ENCODE assay signal across 11 cellular contexts in the genomic region with DNA sequence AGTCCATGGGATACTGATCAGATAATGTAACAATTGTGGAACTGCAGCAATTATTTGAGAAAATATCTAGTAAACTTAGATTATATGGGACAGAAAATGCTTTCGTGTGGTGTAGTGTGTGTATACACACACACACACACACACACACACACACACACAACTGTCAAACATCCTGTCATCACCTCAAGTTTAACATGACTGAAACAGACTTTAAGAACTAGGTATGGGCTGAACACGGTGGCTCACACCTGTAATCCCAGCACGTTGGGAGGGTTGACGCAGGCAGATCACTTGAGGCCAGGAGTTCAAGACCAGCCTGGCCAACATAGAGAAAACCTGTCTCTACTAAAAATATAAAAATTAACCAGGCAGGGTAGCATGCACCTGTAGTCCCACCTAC. TPM values are rescaled to one million over a fixed set of nuclear protein-coding genes. Genes with fewer than 3 reads are reported as not detected.
A peak's percentile ranks its signal among the peaks of the same experiment; 100 is the strongest.
DNase-seq lines count a peak whose midpoint lies in the region; ATAC-seq and TF ChIP-seq lines count a peak whose summit lies in the region.
"Had no signal": no experiment of that assay in that cellular context is flagged by ENCODE, and none has a peak within 500 bp of the region (broad histone marks: within the 10 kb centered on the region; RNA-seq: fewer than 3 reads in every experiment).

No MANE protein-coding gene starts in this region.

- intact Hi-C loops in CD14-positive monocyte (cut with micrococcal nuclease) = loop anchor here in 1 of 2 donors (10.0 kb wide), 1 partner anchor 47 kb away; no protein-coding TSS in a partner anchor

- H3K36me3 Mint-ChIP-seq in CD14-positive monocyte = peaks cover 27% of the 10 kb centered on the region in 2 donors
- H3K36me3 Mint-ChIP-seq in IgD-negative memory B cell = peaks cover 4% of the 10 kb centered on the region
- H3K36me3 Mint-ChIP-seq in activated naive CD4-positive, alpha-beta T cell treated with anti-CD3 and anti-CD28 coated beads, Interleukin-2, amount 50 U/mL, for 24 hours = peaks cover 14% of the 10 kb centered on the region
- H3K36me3 Mint-ChIP-seq in naive B cell = peaks cover 0 to 6% of the 10 kb centered on the region in 2 donors

- H3K27me3 Mint-ChIP-seq in CD14-positive monocyte (ENCODE audit: low read depth in 3 of 3) = no peaks in the 10 kb centered on the region
- H3K27me3 Mint-ChIP-seq in IgD-negative memory B cell = no peaks in the 10 kb centered on the region
- H3K27me3 Mint-ChIP-seq in activated naive CD4-positive, alpha-beta T cell treated with anti-CD3 and anti-CD28 coated beads, Interleukin-2, amount 50 U/mL, for 24 hours = no peaks in the 10 kb centered on the region
- H3K27me3 Mint-ChIP-seq in naive B cell = no peaks in the 10 kb centered on the region

- H3K4me1 Mint-ChIP-seq in CD14-positive monocyte (peaks cover 21% of the 10 kb centered on the region), IgD-negative memory B cell (peaks cover 13 to 21% (median 19%) of the 10 kb centered on the region in 3 donors), naive B cell (peaks cover 30 to 34% (median 31%) of the 10 kb centered on the region in 3 donors)
- H3K4me1 Mint-ChIP-seq in activated naive CD4-positive, alpha-beta T cell treated with anti-CD3 and anti-CD28 coated beads, Interleukin-2, amount 50 U/mL, for 24 hours = peaks cover 36% of the 10 kb centered on the region

- no peak for TF ChIP-seq CTCF in CD14-positive monocyte (IDR thresholded peaks at IDR 0.05)

- H3K9me3 Mint-ChIP-seq in CD14-positive monocyte (peaks cover 0 to 2% (median 0%) of the 10 kb centered on the region in 7 donors), IgD-negative memory B cell (no peaks in the 10 kb centered on the region), naive B cell (no peaks in the 10 kb centered on the region)
- H3K9me3 Mint-ChIP-seq in activated naive CD4-positive, alpha-beta T cell treated with anti-CD3 and anti-CD28 coated beads, Interleukin-2, amount 50 U/mL, for 24 hours = no peaks in the 10 kb centered on the region

- DNase-seq in CD14-positive monocyte (ENCODE audit: low spot score) = no peak
- DNase-seq in naive B cell = no peak
- DNase-seq in NCI-H1048 (lab: John Stamatoyannopoulos, UW) = no peak
- DNase-seq: NCI-H446 treated with DMSO at 0.1 percent for 48 hours, SHP77 treated with DMSO at 0.1 percent for 48 hours had no signal

- H3K4me3 Mint-ChIP-seq in CD14-positive monocyte (peak overlapping the region in 1 of 2 donors; percentile 48), IgD-negative memory B cell (peak overlapping the region; percentile 93 to 95 (median 94)), naive B cell (peak overlapping the region; percentile 78 to 93 (median 88))
- peak overlapping the region; percentile 92 for H3K4me3 Mint-ChIP-seq in activated naive CD4-positive, alpha-beta T cell treated with anti-CD3 and anti-CD28 coated beads, Interleukin-2, amount 50 U/mL, for 24 hours

- peak overlapping the region; percentile 84 to 95 (median 89) for H3K27ac Mint-ChIP-seq in CD14-positive monocyte
- peak overlapping the region; percentile 82 to 96 (median 93) for H3K27ac Mint-ChIP-seq in IgD-negative memory B cell
- peak overlapping the region; percentile 99 for H3K27ac Mint-ChIP-seq in activated naive CD4-positive, alpha-beta T cell treated with anti-CD3 and anti-CD28 coated beads, Interleukin-2, amount 50 U/mL, for 24 hours
- H3K27ac Mint-ChIP-seq in naive B cell = peak overlapping the region; percentile 78 to 95 (median 91)

- ATAC-seq in naive B cell (ENCODE audit: low read depth in 2 of 2) = no peak
- no peak for ATAC-seq in HG03039 (IDR thresholded peaks at IDR 0.05; ENCODE audit: unreplicated experiment)
- ATAC-seq in HG02938 (IDR thresholded peaks at IDR 0.05; ENCODE audit: unreplicated experiment) = no peak
- no peak for ATAC-seq in HG03139 (IDR thresholded peaks at IDR 0.05; ENCODE audit: unreplicated experiment)

RNA-seq across cellular contexts. Expression of a gene that starts 0.5 kb away (rescaled TPM):
- polyA plus RNA-seq in CD14-positive monocyte = 100 to 1,000 TPM; 125 to 138 TPM
- polyA plus RNA-seq in IgD-negative memory B cell = 30.2 TPM
- 10 to 100 TPM in 5 of 6 donors, 1 to 10 TPM in 1; 6.0 to 19.7 (median 13.3) TPM for polyA plus RNA-seq in naive B cell (ENCODE audit: low read depth in 6 of 6)

RNA-seq across cellular contexts. Expression of a gene that starts 8.1 kb away (rescaled TPM):
- polyA plus RNA-seq in CD14-positive monocyte (100 to 1,000 TPM; 166 to 267 TPM), IgD-negative memory B cell (192 TPM), naive B cell (ENCODE audit: low read depth in 6 of 6) (100 to 1,000 TPM; 146 to 201 (median 184) TPM)
- polyA plus RNA-seq: hepatocyte had no signal

RNA-seq across cellular contexts. Expression of a gene that starts 24.9 kb away (rescaled TPM):
- polyA plus RNA-seq in CD14-positive monocyte = under 1 TPM in 1 of 2 donors, not detected in 1; 0.83 TPM
- not detected for polyA plus RNA-seq in IgD-negative memory B cell
- under 1 TPM in 2 of 6 donors, not detected in 4; 0.30 to 0.36 TPM for polyA plus RNA-seq in naive B cell (ENCODE audit: low read depth in 6 of 6)
